Comparison of ENCODE assay signal across 11 cellular contexts in the genomic region with DNA sequence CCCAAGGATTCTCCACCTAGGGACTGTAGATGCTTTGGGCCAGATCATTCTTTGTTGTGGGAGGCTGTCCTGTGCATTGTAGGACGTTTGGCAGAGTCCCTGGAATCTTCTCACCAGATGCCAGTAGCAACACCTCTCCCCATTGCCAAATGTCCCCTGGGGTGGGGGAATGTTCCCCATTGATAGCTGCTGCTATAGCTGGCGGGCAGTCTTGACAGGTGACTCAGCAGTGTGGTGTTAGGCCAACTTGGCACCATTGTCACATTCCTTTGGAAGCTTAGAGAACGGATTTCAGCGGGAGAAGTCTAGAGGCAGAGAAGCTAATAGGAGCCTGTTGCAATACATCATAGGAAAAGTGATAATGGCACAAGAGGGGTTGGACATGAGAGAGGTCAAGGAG.
DNase-seq lines count a peak whose midpoint lies in the region; ATAC-seq, FAIRE-seq and TF ChIP-seq lines count a peak whose summit lies in the region.
"Had no signal": no experiment of that assay in that cellular context is flagged by ENCODE, and none has a peak within 500 bp of the region (broad histone marks: within the 10 kb centered on the region; RNA-seq: fewer than 3 reads in every experiment).

No MANE protein-coding gene starts in this region.

- TF ChIP-seq EP300 in A549 (IDR thresholded peaks at IDR 0.05) (0 out of 5 replicates have a peak, but pooled peaks of 1 of the 2 experiments have one; percentile 12), esophagus muscularis mucosa (IDR thresholded peaks at IDR 0.05) (no peak)

- no peaks in the 10 kb centered on the region for H3K4me1 Mint-ChIP-seq in GM23338

- FAIRE-seq in A549 (lab: Jason Lieb, UNC) = no peak

- H3K27ac Mint-ChIP-seq in GM23338 = no peak overlapping the region
- H3K27ac Mint-ChIP-seq: progenitor cell of endocrine pancreas had no signal

- H3K36me3 ChIP-seq in PC-9 (ENCODE audit: low read depth) (no peaks in the 10 kb centered on the region), esophagus muscularis mucosa (no peaks in the 10 kb centered on the region), muscle layer of colon (ENCODE audit: insufficient read depth, low read length) (no peaks in the 10 kb centered on the region), GM23338 (ENCODE audit: insufficient read depth) (no peaks in the 10 kb centered on the region)

- H3F3A ChIP-seq in PC-9 (ENCODE audit: insufficient read depth, low read depth) (no peaks in the 10 kb centered on the region), GM23338 (replicated peaks; ENCODE audit: low read depth) (no peaks in the 10 kb centered on the region)

- H2AFZ ChIP-seq in PC-9 = no peak overlapping the region
- no peak overlapping the region for H2AFZ ChIP-seq in GM23338

- H3K4me2 ChIP-seq in A549 (peak overlapping the region; percentile 40), PC-9 (no peak overlapping the region), GM23338 (no peak overlapping the region)

- H3K36me3 Mint-ChIP-seq in GM23338 (ENCODE audit: low read depth) = no peaks in the 10 kb centered on the region

- no peaks in the 10 kb centered on the region for H3K9me3 Mint-ChIP-seq in GM23338

- no peak overlapping the region for H3K4me3 Mint-ChIP-seq in GM23338

- DNase-seq in A549 (ENCODE audit: low read depth in 1 of 2, low spot score in 1 of 2) = peak; percentile 29 to 65
- peak; percentile 9 to 57 for DNase-seq in PC-9
- DNase-seq in esophagus muscularis mucosa (ENCODE audit: extremely low spot score) = peak; percentile 95
- no peak for DNase-seq in cortex of kidney (lab: John Stamatoyannopoulos, UW)
- no peak for DNase-seq in GM23338 (ENCODE audit: low spot score)
- DNase-seq in effector CD4-positive, alpha-beta T cell = no peak
- no peak for DNase-seq in RPMI8226
- DNase-seq: NCI-H1105 treated with DMSO at 0.1 percent for 48 hours, SIG-M5 had no signal

- POLR2A ChIA-PET in A549 (lab: Yijun Ruan, JAX) (no interaction called here), PC-9 (lab: Charles Lee; ENCODE audit: unreplicated experiment) (no interaction called here)

- peak; percentile 71 to 84 for ATAC-seq in A549
- no peak for ATAC-seq in GM23338

- H3K4me3 ChIP-seq in A549 (no peak overlapping the region), PC-9 (no peak overlapping the region), esophagus muscularis mucosa (no peak overlapping the region), muscle layer of colon (ENCODE audit: low read depth in 1 of 2, low read length in 2 of 2) (no peak overlapping the region), GM23338 (no peak overlapping the region)

- no peaks in the 10 kb centered on the region for H3K9me3 ChIP-seq in A549
- no peaks in the 10 kb centered on the region for H3K9me3 ChIP-seq in PC-9 (ENCODE audit: insufficient read depth, low read depth)
- no peaks in the 10 kb centered on the region for H3K9me3 ChIP-seq in esophagus muscularis mucosa
- H3K9me3 ChIP-seq in muscle layer of colon (ENCODE audit: low read length) = no peaks in the 10 kb centered on the region

- CTCF ChIA-PET in A549 (lab: Yijun Ruan, JAX) = interaction anchor here (0.6 kb wide), 1 partner anchor 822 kb away, joined by 3 read pairs; no protein-coding TSS in a partner anchor
- CTCF ChIA-PET in PC-9 (lab: Charles Lee) = no interaction called here

- TF ChIP-seq RAD21 in A549 (conservative IDR thresholded peaks at IDR 0.05 in 1 of 2, IDR thresholded peaks at IDR 0.05 in 1 of 2) = no peak

- H3K4me1 ChIP-seq in A549 (peaks cover 27% of the 10 kb centered on the region), PC-9 (replicated peaks; ENCODE audit: insufficient read depth) (no peaks in the 10 kb centered on the region), esophagus muscularis mucosa (peaks cover 11 to 20% (median 17%) of the 10 kb centered on the region in 4 donors), muscle layer of colon (ENCODE audit: insufficient read depth, low read length) (peaks cover 18% of the 10 kb centered on the region), GM23338 (ENCODE audit: insufficient read depth) (no peaks in the 10 kb centered on the region)

- H3K27ac ChIP-seq in A549 = peak overlapping the region; percentile 48 to 67; a peak in 4 of 6 replicates
- no peak overlapping the region for H3K27ac ChIP-seq in PC-9
- H3K27ac ChIP-seq in esophagus muscularis mucosa (replicated peaks in 1 of 4) = peak overlapping the region; percentile 25 to 66 (median 40)
- H3K27ac ChIP-seq in muscle layer of colon (ENCODE audit: low read depth, low read length) = peak overlapping the region; percentile 39
- no peak overlapping the region for H3K27ac ChIP-seq in GM23338 (ENCODE audit: low read depth)

- no peak for TF ChIP-seq POLR2A in A549 (IDR thresholded peaks at IDR 0.05; ENCODE audit: low read length)
- no peak for TF ChIP-seq POLR2A in esophagus muscularis mucosa (IDR thresholded peaks at IDR 0.05; ENCODE audit: low read depth)

- BruUV-seq in PC-9 (replicated peaks; lab: Mats Ljungman, UMichigan) = no TSS peak

- H3K27me3 ChIP-seq in PC-9 (ENCODE audit: insufficient read depth, low read depth) (no peaks in the 10 kb centered on the region; the same call in 1 of the 2 replicates), esophagus muscularis mucosa (no peaks in the 10 kb centered on the region), muscle layer of colon (ENCODE audit: control insufficient read depth in 1 of 2, insufficient read depth in 2 of 2, low read length in 2 of 2) (no peaks in the 10 kb centered on the region), GM23338 (ENCODE audit: insufficient read depth) (no peaks in the 10 kb centered on the region)

- 0% methylated on average over 3 of the region's 4 CpGs for WGBS in A549 (ENCODE audit: missing lambda C conversion rate)
- WGBS in esophagus muscularis mucosa = 29% methylated on average over 4 of the region's 4 CpGs

- H4K20me1 ChIP-seq in PC-9 (ENCODE audit: insufficient read depth) (no peaks in the 10 kb centered on the region), GM23338 (replicated peaks; ENCODE audit: insufficient read depth) (no peaks in the 10 kb centered on the region)

- H3K79me2 ChIP-seq in PC-9 (ENCODE audit: low read depth) (no peaks in the 10 kb centered on the region), GM23338 (replicated peaks; ENCODE audit: insufficient read depth) (no peaks in the 10 kb centered on the region)

- H3K27me3 Mint-ChIP-seq in GM23338 (ENCODE audit: insufficient read depth, low read depth, poor library complexity) = no peaks in the 10 kb centered on the region

- intact Hi-C loops in PC-9 (cut with micrococcal nuclease; ENCODE audit: unreplicated experiment) (no loop called here), esophagus muscularis mucosa (cut with DNase I) (loop anchor here (5.0 kb wide), 1 partner anchor 51 kb away; no protein-coding TSS in a partner anchor)

- no peaks in the 10 kb centered on the region for H3K9me2 ChIP-seq in PC-9 (ENCODE audit: insufficient read depth)
- peaks cover 16% of the 10 kb centered on the region; the same call in 1 of the 2 replicates for H3K9me2 ChIP-seq in GM23338 (ENCODE audit: insufficient read depth)

- H3K9ac ChIP-seq in muscle layer of colon (ENCODE audit: low read length) = no peak overlapping the region

- TF ChIP-seq CTCF in A549 (IDR thresholded peaks at IDR 0.05) (no peak), PC-9 (conservative IDR thresholded peaks at IDR 0.05) (no peak), esophagus muscularis mucosa (IDR thresholded peaks at IDR 0.05) (no peak), GM23338 (conservative IDR thresholded peaks at IDR 0.05; ENCODE audit: low read depth in 2 of 2) (no peak)

TF ChIP-seq in A549, 52 proteins besides CTCF, POLR2A, EP300 and RAD21 (continues in another document):
- no peak for TF ChIP-seq TP53 (CRISPR knock-in tag; IDR thresholded peaks at IDR 0.05)
- no peak for TF ChIP-seq RARB (CRISPR knock-in tag; IDR thresholded peaks at IDR 0.05)
- no peak for TF ChIP-seq CHD4 (IDR thresholded peaks at IDR 0.05; ENCODE audit: borderline replicate concordance)
- TF ChIP-seq CHD2 (IDR thresholded peaks at IDR 0.05; ENCODE audit: low read length, partially characterized antibody) = no peak
- no peak for TF ChIP-seq CBX2 (IDR thresholded peaks at IDR 0.05; ENCODE audit: borderline replicate concordance, low read depth)
- TF ChIP-seq RFX5 (IDR thresholded peaks at IDR 0.05) = no peak
- TF ChIP-seq CBX8 (IDR thresholded peaks at IDR 0.05) = no peak
- TF ChIP-seq, protein P1, sequence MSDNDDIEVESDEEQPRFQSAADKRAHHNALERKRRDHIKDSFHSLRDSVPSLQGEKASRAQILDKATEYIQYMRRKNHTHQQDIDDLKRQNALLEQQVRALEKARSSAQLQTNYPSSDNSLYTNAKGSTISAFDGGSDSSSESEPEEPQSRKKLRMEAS (IDR thresholded peaks at IDR 0.05) = 0 out of 2 replicates have a peak, but pooled peaks have one; percentile 23
- TF ChIP-seq FOXS1 (CRISPR knock-in tag; IDR thresholded peaks at IDR 0.05) = no peak
- TF ChIP-seq NFE2L2 (conservative IDR thresholded peaks at IDR 0.05; ENCODE audit: low read length) = no peak
- no peak for TF ChIP-seq HOXA7 (CRISPR knock-in tag; IDR thresholded peaks at IDR 0.05)
- TF ChIP-seq FOSL2 (IDR thresholded peaks at IDR 0.05) = no peak
- TF ChIP-seq FOSL2 (CRISPR knock-in tag; IDR thresholded peaks at IDR 0.05) = peak; percentile 29; the same call in 1 of the 2 replicates
- no peak for TF ChIP-seq EHMT2 (IDR thresholded peaks at IDR 0.05; ENCODE audit: low read depth)

TF ChIP-seq in GM23338, 12 proteins besides CTCF, POLR2A, EP300 and RAD21 (continues in another document):
- TF ChIP-seq JUNB (IDR thresholded peaks at IDR 0.05; ENCODE audit: unreplicated experiment) (no peak), CREB1 (CRISPR knock-in tag; IDR thresholded peaks at IDR 0.05; ENCODE audit: low read depth) (no peak), POLR2AphosphoS5 (IDR thresholded peaks at IDR 0.05; ENCODE audit: low read depth) (no peak), NANOG (IDR thresholded peaks at IDR 0.05; ENCODE audit: borderline replicate concordance) (no peak)

Comparison
In these comparisons a context has a peak if more than half of its experiments do, and no peak if none do; other contexts are left out.
1. DNase-seq: peak in A549 (2 of 2), PC-9 (2 of 2) and esophagus muscularis mucosa (single experiment); none in cortex of kidney (single experiment), GM23338 (single experiment), effector CD4-positive, alpha-beta T cell (single experiment) and RPMI8226 (single experiment).
2. H3K27ac ChIP-seq: peak in A549 (2 of 2), esophagus muscularis mucosa (4 of 4) and muscle layer of colon (single experiment); none in PC-9 (single experiment) and GM23338 (single experiment).